In the genomic region with DNA sequence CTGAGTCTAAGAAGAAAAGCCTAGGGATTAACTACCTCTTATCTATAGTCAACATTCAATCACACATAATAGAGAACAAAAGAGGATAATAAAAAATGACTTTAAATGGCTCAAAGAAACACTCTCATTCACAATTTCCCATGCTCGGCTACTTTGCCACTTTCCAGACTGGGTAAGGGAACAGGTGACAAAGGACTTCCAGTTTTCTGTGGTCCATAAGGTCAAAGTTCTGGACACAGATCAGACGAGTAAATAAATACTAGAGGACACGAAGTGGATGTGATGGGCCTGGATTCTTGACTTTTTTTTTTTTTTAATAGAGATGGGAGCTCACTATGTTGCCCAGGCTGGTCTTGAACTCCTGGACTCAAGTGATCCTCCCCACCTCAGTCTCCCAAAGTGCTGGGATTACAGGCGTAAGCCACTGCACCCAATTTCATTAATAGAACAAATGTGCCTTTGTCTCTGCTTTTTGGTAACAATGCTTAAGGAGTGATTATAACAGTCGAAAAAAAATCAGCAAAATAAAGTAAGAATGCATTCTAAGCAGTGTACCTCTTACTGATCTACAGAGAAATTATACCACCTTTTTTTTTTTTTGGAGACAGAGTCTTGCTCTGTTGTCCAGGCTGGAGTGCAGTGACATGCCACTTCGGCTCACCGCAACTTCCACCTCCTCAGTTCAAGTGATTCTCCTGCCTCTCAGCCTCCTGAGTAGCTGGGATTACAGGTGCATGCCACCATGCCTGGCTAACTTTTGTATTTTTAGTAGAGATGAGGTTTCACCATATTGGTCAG, we compare ENCODE assay signal across 1 cellular context.
A peak's percentile ranks its signal among the peaks of the same experiment; 100 is the strongest.
TF ChIP-seq lines count a peak whose summit lies in the region.

No MANE protein-coding gene starts in this region.

TF ChIP-seq in HepG2, 621 proteins besides CTCF, POLR2A, EP300 and RAD21 (continued from another document and continues in another):
- TF ChIP-seq UBTF (CRISPR knock-in tag; IDR thresholded peaks at IDR 0.05) = no peak
- no peak for TF ChIP-seq DMAP1 (CRISPR knock-in tag; IDR thresholded peaks at IDR 0.05)
- no peak for TF ChIP-seq ZEB1 (IDR thresholded peaks at IDR 0.05; ENCODE audit: insufficient replicate concordance, low read depth)
- peak; percentile 47 for TF ChIP-seq TEAD3 (CRISPR knock-in tag; optimal IDR thresholded peaks at IDR 0.05; ENCODE audit: borderline replicate concordance)
- no peak for TF ChIP-seq ZSCAN22 (CRISPR knock-in tag; IDR thresholded peaks at IDR 0.05)
- TF ChIP-seq GZF1 (CRISPR knock-in tag; IDR thresholded peaks at IDR 0.05) = no peak
- no peak for TF ChIP-seq STAT5B (CRISPR knock-in tag; IDR thresholded peaks at IDR 0.05)
- no peak for TF ChIP-seq ZNF318 (CRISPR knock-in tag; IDR thresholded peaks at IDR 0.05)
- no peak for TF ChIP-seq DMTF1 (CRISPR knock-in tag; IDR thresholded peaks at IDR 0.05)
- TF ChIP-seq, protein P1, sequence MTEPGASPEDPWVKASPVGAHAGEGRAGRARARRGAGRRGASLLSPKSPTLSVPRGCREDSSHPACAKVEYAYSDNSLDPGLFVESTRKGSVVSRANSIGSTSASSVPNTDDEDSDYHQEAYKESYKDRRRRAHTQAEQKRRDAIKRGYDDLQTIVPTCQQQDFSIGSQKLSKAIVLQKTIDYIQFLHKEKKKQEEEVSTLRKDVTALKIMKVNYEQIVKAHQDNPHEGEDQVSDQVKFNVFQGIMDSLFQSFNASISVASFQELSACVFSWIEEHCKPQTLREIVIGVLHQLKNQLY (CRISPR knock-in tag; IDR thresholded peaks at IDR 0.05) = no peak
- no peak for TF ChIP-seq FOXJ3 (CRISPR knock-in tag; IDR thresholded peaks at IDR 0.05; ENCODE audit: borderline replicate concordance)
- TF ChIP-seq ZNF83 (CRISPR knock-in tag; IDR thresholded peaks at IDR 0.05; ENCODE audit: borderline replicate concordance) = no peak
- TF ChIP-seq ZSCAN25 (CRISPR knock-in tag; IDR thresholded peaks at IDR 0.05) = no peak
- TF ChIP-seq ARNT (IDR thresholded peaks at IDR 0.05) = no peak
- TF ChIP-seq ZNF180 (CRISPR knock-in tag; IDR thresholded peaks at IDR 0.05; ENCODE audit: borderline replicate concordance, low read depth) = no peak
- TF ChIP-seq, protein P2, sequence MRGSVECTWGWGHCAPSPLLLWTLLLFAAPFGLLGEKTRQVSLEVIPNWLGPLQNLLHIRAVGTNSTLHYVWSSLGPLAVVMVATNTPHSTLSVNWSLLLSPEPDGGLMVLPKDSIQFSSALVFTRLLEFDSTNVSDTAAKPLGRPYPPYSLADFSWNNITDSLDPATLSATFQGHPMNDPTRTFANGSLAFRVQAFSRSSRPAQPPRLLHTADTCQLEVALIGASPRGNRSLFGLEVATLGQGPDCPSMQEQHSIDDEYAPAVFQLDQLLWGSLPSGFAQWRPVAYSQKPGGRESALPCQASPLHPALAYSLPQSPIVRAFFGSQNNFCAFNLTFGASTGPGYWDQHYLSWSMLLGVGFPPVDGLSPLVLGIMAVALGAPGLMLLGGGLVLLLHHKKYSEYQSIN (CRISPR knock-in tag; IDR thresholded peaks at IDR 0.05; ENCODE audit: borderline replicate concordance) = no peak
- no peak for TF ChIP-seq AGO2 (optimal IDR thresholded peaks at IDR 0.05; ENCODE audit: low read depth, low read length)
- TF ChIP-seq ZNF619 (CRISPR knock-in tag; IDR thresholded peaks at IDR 0.05) = no peak
- TF ChIP-seq ZNF530 (CRISPR knock-in tag; IDR thresholded peaks at IDR 0.05; ENCODE audit: low read depth) = no peak
- TF ChIP-seq ZNF878 (CRISPR knock-in tag; IDR thresholded peaks at IDR 0.05) = no peak
- TF ChIP-seq, protein P3, sequence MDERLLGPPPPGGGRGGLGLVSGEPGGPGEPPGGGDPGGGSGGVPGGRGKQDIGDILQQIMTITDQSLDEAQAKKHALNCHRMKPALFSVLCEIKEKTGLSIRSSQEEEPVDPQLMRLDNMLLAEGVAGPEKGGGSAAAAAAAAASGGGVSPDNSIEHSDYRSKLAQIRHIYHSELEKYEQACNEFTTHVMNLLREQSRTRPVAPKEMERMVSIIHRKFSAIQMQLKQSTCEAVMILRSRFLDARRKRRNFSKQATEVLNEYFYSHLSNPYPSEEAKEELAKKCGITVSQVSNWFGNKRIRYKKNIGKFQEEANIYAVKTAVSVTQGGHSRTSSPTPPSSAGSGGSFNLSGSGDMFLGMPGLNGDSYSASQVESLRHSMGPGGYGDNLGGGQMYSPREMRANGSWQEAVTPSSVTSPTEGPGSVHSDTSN (CRISPR knock-in tag; IDR thresholded peaks at IDR 0.05) = no peak
- no peak for TF ChIP-seq ZNF615 (CRISPR knock-in tag; IDR thresholded peaks at IDR 0.05; ENCODE audit: borderline replicate concordance)
- TF ChIP-seq ZNF558 (CRISPR knock-in tag; IDR thresholded peaks at IDR 0.05; ENCODE audit: borderline replicate concordance) = no peak
- TF ChIP-seq EEA1 (CRISPR knock-in tag; IDR thresholded peaks at IDR 0.05; ENCODE audit: borderline replicate concordance) = no peak
- TF ChIP-seq ZNF333 (CRISPR knock-in tag; IDR thresholded peaks at IDR 0.05; ENCODE audit: borderline replicate concordance) = no peak
- TF ChIP-seq ZNF691 (CRISPR knock-in tag; IDR thresholded peaks at IDR 0.05; ENCODE audit: borderline replicate concordance, low read depth) = no peak
- no peak for TF ChIP-seq XRCC5 (optimal IDR thresholded peaks at IDR 0.05; ENCODE audit: low read length)
- no peak for TF ChIP-seq ZNF777 (CRISPR knock-in tag; IDR thresholded peaks at IDR 0.05)
- no peak for TF ChIP-seq ZFX (CRISPR knock-in tag; IDR thresholded peaks at IDR 0.05; ENCODE audit: low read depth)
- TF ChIP-seq ATF7-NPFF (CRISPR knock-in tag; IDR thresholded peaks at IDR 0.05; ENCODE audit: low read depth) = no peak
- no peak for TF ChIP-seq ZBTB3 (CRISPR knock-in tag; IDR thresholded peaks at IDR 0.05; ENCODE audit: borderline replicate concordance, low read depth)
- TF ChIP-seq, protein P4, sequence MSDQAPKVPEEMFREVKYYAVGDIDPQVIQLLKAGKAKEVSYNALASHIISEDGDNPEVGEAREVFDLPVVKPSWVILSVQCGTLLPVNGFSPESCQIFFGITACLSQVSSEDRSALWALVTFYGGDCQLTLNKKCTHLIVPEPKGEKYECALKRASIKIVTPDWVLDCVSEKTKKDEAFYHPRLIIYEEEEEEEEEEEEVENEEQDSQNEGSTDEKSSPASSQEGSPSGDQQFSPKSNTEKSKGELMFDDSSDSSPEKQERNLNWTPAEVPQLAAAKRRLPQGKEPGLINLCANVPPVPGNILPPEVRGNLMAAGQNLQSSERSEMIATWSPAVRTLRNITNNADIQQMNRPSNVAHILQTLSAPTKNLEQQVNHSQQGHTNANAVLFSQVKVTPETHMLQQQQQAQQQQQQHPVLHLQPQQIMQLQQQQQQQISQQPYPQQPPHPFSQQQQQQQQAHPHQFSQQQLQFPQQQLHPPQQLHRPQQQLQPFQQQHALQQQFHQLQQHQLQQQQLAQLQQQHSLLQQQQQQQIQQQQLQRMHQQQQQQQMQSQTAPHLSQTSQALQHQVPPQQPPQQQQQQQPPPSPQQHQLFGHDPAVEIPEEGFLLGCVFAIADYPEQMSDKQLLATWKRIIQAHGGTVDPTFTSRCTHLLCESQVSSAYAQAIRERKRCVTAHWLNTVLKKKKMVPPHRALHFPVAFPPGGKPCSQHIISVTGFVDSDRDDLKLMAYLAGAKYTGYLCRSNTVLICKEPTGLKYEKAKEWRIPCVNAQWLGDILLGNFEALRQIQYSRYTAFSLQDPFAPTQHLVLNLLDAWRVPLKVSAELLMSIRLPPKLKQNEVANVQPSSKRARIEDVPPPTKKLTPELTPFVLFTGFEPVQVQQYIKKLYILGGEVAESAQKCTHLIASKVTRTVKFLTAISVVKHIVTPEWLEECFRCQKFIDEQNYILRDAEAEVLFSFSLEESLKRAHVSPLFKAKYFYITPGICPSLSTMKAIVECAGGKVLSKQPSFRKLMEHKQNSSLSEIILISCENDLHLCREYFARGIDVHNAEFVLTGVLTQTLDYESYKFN (CRISPR knock-in tag; conservative IDR thresholded peaks at IDR 0.05) = peak; percentile 68
